Comparison of ENCODE assay signal across 1 cellular context in the genomic region with DNA sequence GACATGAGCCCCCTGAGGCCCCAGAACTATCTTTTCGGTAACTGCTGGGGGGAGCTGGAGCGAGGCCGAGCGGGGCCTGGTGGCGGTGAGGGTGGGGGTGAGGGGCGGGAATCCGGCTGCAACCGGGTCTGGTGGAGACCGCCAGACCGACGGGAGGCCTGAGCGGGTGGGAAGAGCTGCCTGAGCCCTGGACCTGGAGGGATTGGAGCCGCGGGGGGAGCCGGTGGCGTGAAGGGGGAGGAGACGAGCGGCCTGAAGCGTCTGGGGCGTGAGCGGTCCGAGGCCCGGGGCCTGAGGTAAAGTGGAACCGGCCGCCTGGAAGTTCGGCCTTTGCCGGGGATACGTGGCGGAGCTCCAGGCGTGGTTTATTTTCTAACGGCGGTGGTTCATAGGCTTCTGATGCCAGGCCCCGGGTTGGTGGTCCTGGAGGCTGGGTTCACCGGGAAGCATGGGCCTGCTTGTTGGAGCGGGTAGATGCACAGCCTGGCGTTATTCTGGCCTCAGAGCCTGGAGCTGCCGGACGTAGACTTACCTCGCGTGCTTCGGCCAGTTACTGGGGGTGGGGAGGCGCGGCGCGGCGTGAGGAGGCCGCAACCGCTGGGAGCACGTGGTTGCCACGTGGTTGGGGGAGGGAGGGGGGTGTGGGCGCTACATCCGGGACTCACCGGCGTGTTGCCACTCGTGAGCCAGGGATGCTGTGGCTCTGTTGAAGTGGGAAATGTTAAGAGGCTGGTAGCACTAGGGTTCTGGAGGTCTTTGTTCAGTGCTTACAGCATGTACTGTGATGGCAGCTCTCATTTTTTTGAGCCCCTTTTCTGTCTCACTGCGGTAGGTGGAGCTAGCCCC.
TF ChIP-seq lines count a peak whose summit lies in the region.

No MANE protein-coding gene starts in this region.

TF ChIP-seq in HepG2, 621 proteins besides CTCF, POLR2A, EP300 and RAD21 (continues in another document):
- no peak for TF ChIP-seq ZNF619 (CRISPR knock-in tag; IDR thresholded peaks at IDR 0.05)
- TF ChIP-seq SKI (IDR thresholded peaks at IDR 0.05; ENCODE audit: partially characterized antibody) = no peak
- TF ChIP-seq TCF12 (IDR thresholded peaks at IDR 0.05) = no peak
- TF ChIP-seq TCF12 (CRISPR knock-in tag; IDR thresholded peaks at IDR 0.05) = no peak
- TF ChIP-seq ZNF230 (CRISPR knock-in tag; IDR thresholded peaks at IDR 0.05) = peak; percentile 33; the same call in 1 of the 2 replicates
- TF ChIP-seq PHF20 (CRISPR knock-in tag; IDR thresholded peaks at IDR 0.05) = no peak; the same call in 1 of the 2 replicates
- TF ChIP-seq CBFB (CRISPR knock-in tag; IDR thresholded peaks at IDR 0.05) = no peak
- TF ChIP-seq, protein P1, sequence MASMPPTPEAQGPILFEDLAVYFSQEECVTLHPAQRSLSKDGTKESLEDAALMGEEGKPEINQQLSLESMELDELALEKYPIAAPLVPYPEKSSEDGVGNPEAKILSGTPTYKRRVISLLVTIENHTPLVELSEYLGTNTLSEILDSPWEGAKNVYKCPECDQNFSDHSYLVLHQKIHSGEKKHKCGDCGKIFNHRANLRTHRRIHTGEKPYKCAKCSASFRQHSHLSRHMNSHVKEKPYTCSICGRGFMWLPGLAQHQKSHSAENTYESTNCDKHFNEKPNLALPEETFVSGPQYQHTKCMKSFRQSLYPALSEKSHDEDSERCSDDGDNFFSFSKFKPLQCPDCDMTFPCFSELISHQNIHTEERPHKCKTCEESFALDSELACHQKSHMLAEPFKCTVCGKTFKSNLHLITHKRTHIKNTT (CRISPR knock-in tag; IDR thresholded peaks at IDR 0.05) = no peak
- TF ChIP-seq ZNF766 (CRISPR knock-in tag; IDR thresholded peaks at IDR 0.05; ENCODE audit: borderline replicate concordance) = peak; percentile 67
- TF ChIP-seq ZNF12 (CRISPR knock-in tag; IDR thresholded peaks at IDR 0.05) = no peak; the same call in 1 of the 2 replicates
- peak; percentile 40; the same call in 1 of the 2 replicates for TF ChIP-seq MAZ (IDR thresholded peaks at IDR 0.05; ENCODE audit: borderline replicate concordance, low read depth, low read length)
- TF ChIP-seq MAZ (CRISPR knock-in tag; IDR thresholded peaks at IDR 0.05; ENCODE audit: low read depth) = peak; percentile 76
- TF ChIP-seq, protein P2, sequence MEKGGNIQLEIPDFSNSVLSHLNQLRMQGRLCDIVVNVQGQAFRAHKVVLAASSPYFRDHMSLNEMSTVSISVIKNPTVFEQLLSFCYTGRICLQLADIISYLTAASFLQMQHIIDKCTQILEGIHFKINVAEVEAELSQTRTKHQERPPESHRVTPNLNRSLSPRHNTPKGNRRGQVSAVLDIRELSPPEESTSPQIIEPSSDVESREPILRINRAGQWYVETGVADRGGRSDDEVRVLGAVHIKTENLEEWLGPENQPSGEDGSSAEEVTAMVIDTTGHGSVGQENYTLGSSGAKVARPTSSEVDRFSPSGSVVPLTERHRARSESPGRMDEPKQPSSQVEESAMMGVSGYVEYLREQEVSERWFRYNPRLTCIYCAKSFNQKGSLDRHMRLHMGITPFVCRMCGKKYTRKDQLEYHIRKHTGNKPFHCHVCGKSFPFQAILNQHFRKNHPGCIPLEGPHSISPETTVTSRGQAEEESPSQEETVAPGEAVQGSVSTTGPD (CRISPR knock-in tag; IDR thresholded peaks at IDR 0.05) = no peak
- TF ChIP-seq ZNF550 (CRISPR knock-in tag; IDR thresholded peaks at IDR 0.05; ENCODE audit: borderline replicate concordance) = no peak
- TF ChIP-seq, protein P3, sequence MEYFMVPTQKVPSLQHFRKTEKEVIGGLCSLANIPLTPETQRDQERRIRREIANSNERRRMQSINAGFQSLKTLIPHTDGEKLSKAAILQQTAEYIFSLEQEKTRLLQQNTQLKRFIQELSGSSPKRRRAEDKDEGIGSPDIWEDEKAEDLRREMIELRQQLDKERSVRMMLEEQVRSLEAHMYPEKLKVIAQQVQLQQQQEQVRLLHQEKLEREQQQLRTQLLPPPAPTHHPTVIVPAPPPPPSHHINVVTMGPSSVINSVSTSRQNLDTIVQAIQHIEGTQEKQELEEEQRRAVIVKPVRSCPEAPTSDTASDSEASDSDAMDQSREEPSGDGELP (IDR thresholded peaks at IDR 0.05; ENCODE audit: borderline replicate concordance, low read depth) = no peak
- TF ChIP-seq, protein P4, sequence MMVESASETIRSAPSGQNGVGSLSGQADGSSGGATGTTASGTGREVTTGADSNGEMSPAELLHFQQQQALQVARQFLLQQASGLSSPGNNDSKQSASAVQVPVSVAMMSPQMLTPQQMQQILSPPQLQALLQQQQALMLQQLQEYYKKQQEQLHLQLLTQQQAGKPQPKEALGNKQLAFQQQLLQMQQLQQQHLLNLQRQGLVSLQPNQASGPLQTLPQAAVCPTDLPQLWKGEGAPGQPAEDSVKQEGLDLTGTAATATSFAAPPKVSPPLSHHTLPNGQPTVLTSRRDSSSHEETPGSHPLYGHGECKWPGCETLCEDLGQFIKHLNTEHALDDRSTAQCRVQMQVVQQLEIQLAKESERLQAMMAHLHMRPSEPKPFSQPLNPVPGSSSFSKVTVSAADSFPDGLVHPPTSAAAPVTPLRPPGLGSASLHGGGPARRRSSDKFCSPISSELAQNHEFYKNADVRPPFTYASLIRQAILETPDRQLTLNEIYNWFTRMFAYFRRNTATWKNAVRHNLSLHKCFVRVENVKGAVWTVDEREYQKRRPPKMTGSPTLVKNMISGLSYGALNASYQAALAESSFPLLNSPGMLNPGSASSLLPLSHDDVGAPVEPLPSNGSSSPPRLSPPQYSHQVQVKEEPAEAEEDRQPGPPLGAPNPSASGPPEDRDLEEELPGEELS (CRISPR knock-in tag; IDR thresholded peaks at IDR 0.05) = peak; percentile 63
- TF ChIP-seq, protein P5, sequence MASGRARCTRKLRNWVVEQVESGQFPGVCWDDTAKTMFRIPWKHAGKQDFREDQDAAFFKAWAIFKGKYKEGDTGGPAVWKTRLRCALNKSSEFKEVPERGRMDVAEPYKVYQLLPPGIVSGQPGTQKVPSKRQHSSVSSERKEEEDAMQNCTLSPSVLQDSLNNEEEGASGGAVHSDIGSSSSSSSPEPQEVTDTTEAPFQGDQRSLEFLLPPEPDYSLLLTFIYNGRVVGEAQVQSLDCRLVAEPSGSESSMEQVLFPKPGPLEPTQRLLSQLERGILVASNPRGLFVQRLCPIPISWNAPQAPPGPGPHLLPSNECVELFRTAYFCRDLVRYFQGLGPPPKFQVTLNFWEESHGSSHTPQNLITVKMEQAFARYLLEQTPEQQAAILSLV (CRISPR knock-in tag; IDR thresholded peaks at IDR 0.05; ENCODE audit: borderline replicate concordance) = peak; percentile 89; the same call in 1 of the 2 replicates
- no peak for TF ChIP-seq TBL1XR1 (IDR thresholded peaks at IDR 0.05; ENCODE audit: borderline replicate concordance, low read length, partially characterized antibody)
- TF ChIP-seq MTF1 (CRISPR knock-in tag; IDR thresholded peaks at IDR 0.05) = no peak
- TF ChIP-seq KAT8 (CRISPR knock-in tag; IDR thresholded peaks at IDR 0.05) = peak; percentile 35; the same call in 1 of the 2 replicates
- TF ChIP-seq GLI4 (CRISPR knock-in tag; IDR thresholded peaks at IDR 0.05; ENCODE audit: borderline replicate concordance) = peak; percentile 21; the same call in 1 of the 2 replicates
- TF ChIP-seq ZNF788 (CRISPR knock-in tag; IDR thresholded peaks at IDR 0.05; ENCODE audit: borderline replicate concordance) = peak; percentile 70; the same call in 1 of the 2 replicates
- TF ChIP-seq ZNF430 (CRISPR knock-in tag; IDR thresholded peaks at IDR 0.05) = peak; percentile 55
- TF ChIP-seq, protein P6, sequence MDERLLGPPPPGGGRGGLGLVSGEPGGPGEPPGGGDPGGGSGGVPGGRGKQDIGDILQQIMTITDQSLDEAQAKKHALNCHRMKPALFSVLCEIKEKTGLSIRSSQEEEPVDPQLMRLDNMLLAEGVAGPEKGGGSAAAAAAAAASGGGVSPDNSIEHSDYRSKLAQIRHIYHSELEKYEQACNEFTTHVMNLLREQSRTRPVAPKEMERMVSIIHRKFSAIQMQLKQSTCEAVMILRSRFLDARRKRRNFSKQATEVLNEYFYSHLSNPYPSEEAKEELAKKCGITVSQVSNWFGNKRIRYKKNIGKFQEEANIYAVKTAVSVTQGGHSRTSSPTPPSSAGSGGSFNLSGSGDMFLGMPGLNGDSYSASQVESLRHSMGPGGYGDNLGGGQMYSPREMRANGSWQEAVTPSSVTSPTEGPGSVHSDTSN (CRISPR knock-in tag; IDR thresholded peaks at IDR 0.05) = no peak
- peak; percentile 96 for TF ChIP-seq RBM39 (IDR thresholded peaks at IDR 0.05; ENCODE audit: low read depth, low read length, poor library complexity, severe bottlenecking)
- no peak for TF ChIP-seq ZBTB7B (CRISPR knock-in tag; IDR thresholded peaks at IDR 0.05)
- peak; percentile 49; the same call in 1 of the 2 replicates for TF ChIP-seq MEIS1 (CRISPR knock-in tag; IDR thresholded peaks at IDR 0.05; ENCODE audit: borderline replicate concordance)
- TF ChIP-seq, protein P7, sequence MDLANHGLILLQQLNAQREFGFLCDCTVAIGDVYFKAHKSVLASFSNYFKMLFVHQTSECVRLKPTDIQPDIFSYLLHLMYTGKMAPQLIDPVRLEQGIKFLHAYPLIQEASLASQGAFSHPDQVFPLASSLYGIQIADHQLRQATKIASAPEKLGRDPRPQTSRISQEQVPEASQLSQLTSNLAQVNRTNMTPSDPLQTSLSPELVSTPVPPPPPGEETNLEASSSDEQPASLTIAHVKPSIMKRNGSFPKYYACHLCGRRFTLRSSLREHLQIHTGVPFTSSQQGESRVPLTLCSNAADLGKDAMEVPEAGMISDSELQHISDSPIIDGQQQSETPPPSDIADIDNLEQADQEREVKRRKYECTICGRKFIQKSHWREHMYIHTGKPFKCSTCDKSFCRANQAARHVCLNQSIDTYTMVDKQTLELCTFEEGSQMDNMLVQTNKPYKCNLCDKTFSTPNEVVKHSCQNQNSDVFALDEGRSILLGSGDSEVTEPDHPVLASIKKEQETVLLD (CRISPR knock-in tag; IDR thresholded peaks at IDR 0.05; ENCODE audit: low read depth) = no peak
- TF ChIP-seq ZNF547 (CRISPR knock-in tag; IDR thresholded peaks at IDR 0.05) = peak; percentile 87; the same call in 1 of the 2 replicates
- TF ChIP-seq, protein P8, sequence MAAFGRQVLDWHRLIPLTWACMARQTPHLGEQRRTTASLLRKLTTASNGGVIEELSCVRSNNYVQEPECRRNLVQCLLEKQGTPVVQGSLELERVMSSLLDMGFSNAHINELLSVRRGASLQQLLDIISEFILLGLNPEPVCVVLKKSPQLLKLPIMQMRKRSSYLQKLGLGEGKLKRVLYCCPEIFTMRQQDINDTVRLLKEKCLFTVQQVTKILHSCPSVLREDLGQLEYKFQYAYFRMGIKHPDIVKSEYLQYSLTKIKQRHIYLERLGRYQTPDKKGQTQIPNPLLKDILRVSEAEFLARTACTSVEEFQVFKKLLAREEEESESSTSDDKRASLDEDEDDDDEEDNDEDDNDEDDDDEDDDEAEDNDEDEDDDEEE (CRISPR knock-in tag; IDR thresholded peaks at IDR 0.05) = 0 out of 2 replicates have a peak, but pooled peaks have one; percentile 55
- TF ChIP-seq SOX13 (IDR thresholded peaks at IDR 0.05) = no peak
- peak in 1 of 2 experiments; percentile 27; a peak in 2 of 4 replicates for TF ChIP-seq SOX13 (CRISPR knock-in tag; conservative IDR thresholded peaks at IDR 0.05 in 1 of 2, IDR thresholded peaks at IDR 0.05 in 1 of 2)
- TF ChIP-seq, protein P9, sequence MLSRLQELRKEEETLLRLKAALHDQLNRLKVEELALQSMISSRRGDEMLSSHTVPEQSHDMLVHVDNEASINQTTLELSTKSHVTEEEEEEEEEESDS (CRISPR knock-in tag; IDR thresholded peaks at IDR 0.05; ENCODE audit: borderline replicate concordance) = 0 out of 2 replicates have a peak, but pooled peaks have one; percentile 57
- TF ChIP-seq STAT5B (CRISPR knock-in tag; IDR thresholded peaks at IDR 0.05) = 0 out of 2 replicates have a peak, but pooled peaks have one; percentile 19
- TF ChIP-seq, protein P10, sequence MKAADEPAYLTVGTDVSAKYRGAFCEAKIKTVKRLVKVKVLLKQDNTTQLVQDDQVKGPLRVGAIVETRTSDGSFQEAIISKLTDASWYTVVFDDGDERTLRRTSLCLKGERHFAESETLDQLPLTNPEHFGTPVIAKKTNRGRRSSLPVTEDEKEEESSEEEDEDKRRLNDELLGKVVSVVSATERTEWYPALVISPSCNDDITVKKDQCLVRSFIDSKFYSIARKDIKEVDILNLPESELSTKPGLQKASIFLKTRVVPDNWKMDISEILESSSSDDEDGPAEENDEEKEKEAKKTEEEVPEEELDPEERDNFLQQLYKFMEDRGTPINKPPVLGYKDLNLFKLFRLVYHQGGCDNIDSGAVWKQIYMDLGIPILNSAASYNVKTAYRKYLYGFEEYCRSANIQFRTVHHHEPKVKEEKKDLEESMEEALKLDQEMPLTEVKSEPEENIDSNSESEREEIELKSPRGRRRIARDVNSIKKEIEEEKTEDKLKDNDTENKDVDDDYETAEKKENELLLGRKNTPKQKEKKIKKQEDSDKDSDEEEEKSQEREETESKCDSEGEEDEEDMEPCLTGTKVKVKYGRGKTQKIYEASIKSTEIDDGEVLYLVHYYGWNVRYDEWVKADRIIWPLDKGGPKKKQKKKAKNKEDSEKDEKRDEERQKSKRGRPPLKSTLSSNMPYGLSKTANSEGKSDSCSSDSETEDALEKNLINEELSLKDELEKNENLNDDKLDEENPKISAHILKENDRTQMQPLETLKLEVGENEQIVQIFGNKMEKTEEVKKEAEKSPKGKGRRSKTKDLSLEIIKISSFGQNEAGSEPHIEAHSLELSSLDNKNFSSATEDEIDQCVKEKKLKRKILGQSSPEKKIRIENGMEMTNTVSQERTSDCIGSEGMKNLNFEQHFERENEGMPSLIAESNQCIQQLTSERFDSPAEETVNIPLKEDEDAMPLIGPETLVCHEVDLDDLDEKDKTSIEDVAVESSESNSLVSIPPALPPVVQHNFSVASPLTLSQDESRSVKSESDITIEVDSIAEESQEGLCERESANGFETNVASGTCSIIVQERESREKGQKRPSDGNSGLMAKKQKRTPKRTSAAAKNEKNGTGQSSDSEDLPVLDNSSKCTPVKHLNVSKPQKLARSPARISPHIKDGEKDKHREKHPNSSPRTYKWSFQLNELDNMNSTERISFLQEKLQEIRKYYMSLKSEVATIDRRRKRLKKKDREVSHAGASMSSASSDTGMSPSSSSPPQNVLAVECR (CRISPR knock-in tag; IDR thresholded peaks at IDR 0.05; ENCODE audit: borderline replicate concordance) = peak; percentile 96
- TF ChIP-seq KMT2A (CRISPR knock-in tag; IDR thresholded peaks at IDR 0.05) = peak; percentile 60; the same call in 1 of the 2 replicates
- no peak; the same call in none of the 2 replicates for TF ChIP-seq ZC3H13 (CRISPR knock-in tag; IDR thresholded peaks at IDR 0.05)
- TF ChIP-seq ZNF460 (CRISPR knock-in tag; IDR thresholded peaks at IDR 0.05; ENCODE audit: borderline replicate concordance) = no peak
- no peak for TF ChIP-seq MAF1 (CRISPR knock-in tag; IDR thresholded peaks at IDR 0.05; ENCODE audit: borderline replicate concordance)
- 0 out of 2 replicates have a peak, but pooled peaks have one; percentile 30 for TF ChIP-seq ZBTB8A (CRISPR knock-in tag; IDR thresholded peaks at IDR 0.05; ENCODE audit: borderline replicate concordance, low read depth)
- peak; percentile 77; the same call in 1 of the 2 replicates for TF ChIP-seq SMAD3 (CRISPR knock-in tag; IDR thresholded peaks at IDR 0.05)
- peak; percentile 92 for TF ChIP-seq ZNF607 (CRISPR knock-in tag; IDR thresholded peaks at IDR 0.05; ENCODE audit: borderline replicate concordance)
- no peak for TF ChIP-seq HNRNPLL (IDR thresholded peaks at IDR 0.05; ENCODE audit: low read depth, low read length, poor library complexity, severe bottlenecking)
- TF ChIP-seq ZBTB21 (CRISPR knock-in tag; IDR thresholded peaks at IDR 0.05) = no peak
- no peak for TF ChIP-seq HNF4G (IDR thresholded peaks at IDR 0.05; ENCODE audit: borderline replicate concordance, low read depth, low read length)
- no peak for TF ChIP-seq HNF4G (CRISPR knock-in tag; IDR thresholded peaks at IDR 0.05; ENCODE audit: borderline replicate concordance, low read depth)
- no peak; the same call in 1 of the 2 replicates for TF ChIP-seq CBX5 (CRISPR knock-in tag; IDR thresholded peaks at IDR 0.05; ENCODE audit: borderline replicate concordance)
- TF ChIP-seq ZNF713 (CRISPR knock-in tag; IDR thresholded peaks at IDR 0.05) = no peak
- TF ChIP-seq SCMH1 (CRISPR knock-in tag; IDR thresholded peaks at IDR 0.05; ENCODE audit: borderline replicate concordance) = no peak
